In genomic region chr6:37319156-37319555, GRCh38 we compare ENCODE assay signal across 1 cellular context.
TF ChIP-seq lines count a peak whose summit lies in the region.

No MANE protein-coding gene starts in this region.

TF ChIP-seq in GM12878, 131 proteins besides CTCF, POLR2A, EP300 and RAD21:
- TF ChIP-seq, protein P1, sequence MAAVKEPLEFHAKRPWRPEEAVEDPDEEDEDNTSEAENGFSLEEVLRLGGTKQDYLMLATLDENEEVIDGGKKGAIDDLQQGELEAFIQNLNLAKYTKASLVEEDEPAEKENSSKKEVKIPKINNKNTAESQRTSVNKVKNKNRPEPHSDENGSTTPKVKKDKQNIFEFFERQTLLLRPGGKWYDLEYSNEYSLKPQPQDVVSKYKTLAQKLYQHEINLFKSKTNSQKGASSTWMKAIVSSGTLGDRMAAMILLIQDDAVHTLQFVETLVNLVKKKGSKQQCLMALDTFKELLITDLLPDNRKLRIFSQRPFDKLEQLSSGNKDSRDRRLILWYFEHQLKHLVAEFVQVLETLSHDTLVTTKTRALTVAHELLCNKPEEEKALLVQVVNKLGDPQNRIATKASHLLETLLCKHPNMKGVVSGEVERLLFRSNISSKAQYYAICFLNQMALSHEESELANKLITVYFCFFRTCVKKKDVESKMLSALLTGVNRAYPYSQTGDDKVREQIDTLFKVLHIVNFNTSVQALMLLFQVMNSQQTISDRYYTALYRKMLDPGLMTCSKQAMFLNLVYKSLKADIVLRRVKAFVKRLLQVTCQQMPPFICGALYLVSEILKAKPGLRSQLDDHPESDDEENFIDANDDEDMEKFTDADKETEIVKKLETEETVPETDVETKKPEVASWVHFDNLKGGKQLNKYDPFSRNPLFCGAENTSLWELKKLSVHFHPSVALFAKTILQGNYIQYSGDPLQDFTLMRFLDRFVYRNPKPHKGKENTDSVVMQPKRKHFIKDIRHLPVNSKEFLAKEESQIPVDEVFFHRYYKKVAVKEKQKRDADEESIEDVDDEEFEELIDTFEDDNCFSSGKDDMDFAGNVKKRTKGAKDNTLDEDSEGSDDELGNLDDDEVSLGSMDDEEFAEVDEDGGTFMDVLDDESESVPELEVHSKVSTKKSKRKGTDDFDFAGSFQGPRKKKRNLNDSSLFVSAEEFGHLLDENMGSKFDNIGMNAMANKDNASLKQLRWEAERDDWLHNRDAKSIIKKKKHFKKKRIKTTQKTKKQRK (IDR thresholded peaks at IDR 0.05; ENCODE audit: low read depth, low read length): no peak
- TF ChIP-seq, protein P2, sequence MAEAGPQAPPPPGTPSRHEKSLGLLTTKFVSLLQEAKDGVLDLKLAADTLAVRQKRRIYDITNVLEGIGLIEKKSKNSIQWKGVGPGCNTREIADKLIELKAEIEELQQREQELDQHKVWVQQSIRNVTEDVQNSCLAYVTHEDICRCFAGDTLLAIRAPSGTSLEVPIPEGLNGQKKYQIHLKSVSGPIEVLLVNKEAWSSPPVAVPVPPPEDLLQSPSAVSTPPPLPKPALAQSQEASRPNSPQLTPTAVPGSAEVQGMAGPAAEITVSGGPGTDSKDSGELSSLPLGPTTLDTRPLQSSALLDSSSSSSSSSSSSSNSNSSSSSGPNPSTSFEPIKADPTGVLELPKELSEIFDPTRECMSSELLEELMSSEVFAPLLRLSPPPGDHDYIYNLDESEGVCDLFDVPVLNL (IDR thresholded peaks at IDR 0.05; ENCODE audit: low read depth, low read length): no peak
- TF ChIP-seq, protein P3, sequence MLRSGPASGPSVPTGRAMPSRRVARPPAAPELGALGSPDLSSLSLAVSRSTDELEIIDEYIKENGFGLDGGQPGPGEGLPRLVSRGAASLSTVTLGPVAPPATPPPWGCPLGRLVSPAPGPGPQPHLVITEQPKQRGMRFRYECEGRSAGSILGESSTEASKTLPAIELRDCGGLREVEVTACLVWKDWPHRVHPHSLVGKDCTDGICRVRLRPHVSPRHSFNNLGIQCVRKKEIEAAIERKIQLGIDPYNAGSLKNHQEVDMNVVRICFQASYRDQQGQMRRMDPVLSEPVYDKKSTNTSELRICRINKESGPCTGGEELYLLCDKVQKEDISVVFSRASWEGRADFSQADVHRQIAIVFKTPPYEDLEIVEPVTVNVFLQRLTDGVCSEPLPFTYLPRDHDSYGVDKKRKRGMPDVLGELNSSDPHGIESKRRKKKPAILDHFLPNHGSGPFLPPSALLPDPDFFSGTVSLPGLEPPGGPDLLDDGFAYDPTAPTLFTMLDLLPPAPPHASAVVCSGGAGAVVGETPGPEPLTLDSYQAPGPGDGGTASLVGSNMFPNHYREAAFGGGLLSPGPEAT (IDR thresholded peaks at IDR 0.05; ENCODE audit: low read depth): no peak
- TF ChIP-seq SUPT20H (IDR thresholded peaks at IDR 0.05; ENCODE audit: borderline replicate concordance, control insufficient read depth, low read depth, low read length): no peak
- TF ChIP-seq BMI1 (IDR thresholded peaks at IDR 0.05; ENCODE audit: borderline replicate concordance): no peak
- no peak for TF ChIP-seq CBX3 (IDR thresholded peaks at IDR 0.05; ENCODE audit: borderline replicate concordance, low read depth)
- TF ChIP-seq CREM (IDR thresholded peaks at IDR 0.05; ENCODE audit: low read depth): no peak
- TF ChIP-seq RB1 (IDR thresholded peaks at IDR 0.05; ENCODE audit: borderline replicate concordance): no peak
- no peak for TF ChIP-seq LARP7 (IDR thresholded peaks at IDR 0.05)
- TF ChIP-seq STAT3 (IDR thresholded peaks at IDR 0.05; ENCODE audit: low read depth, low read length): no peak
- no peak for TF ChIP-seq IRF5 (IDR thresholded peaks at IDR 0.05; ENCODE audit: borderline replicate concordance)
- no peak for TF ChIP-seq RUNX3 (IDR thresholded peaks at IDR 0.05; ENCODE audit: low read length)
- TF ChIP-seq RAD51 (IDR thresholded peaks at IDR 0.05): no peak
- no peak for TF ChIP-seq NFIC (IDR thresholded peaks at IDR 0.05; ENCODE audit: low read depth, low read length)
- TF ChIP-seq RCOR1 (conservative IDR thresholded peaks at IDR 0.05; ENCODE audit: low read depth, low read length): no peak
- TF ChIP-seq, protein P4, sequence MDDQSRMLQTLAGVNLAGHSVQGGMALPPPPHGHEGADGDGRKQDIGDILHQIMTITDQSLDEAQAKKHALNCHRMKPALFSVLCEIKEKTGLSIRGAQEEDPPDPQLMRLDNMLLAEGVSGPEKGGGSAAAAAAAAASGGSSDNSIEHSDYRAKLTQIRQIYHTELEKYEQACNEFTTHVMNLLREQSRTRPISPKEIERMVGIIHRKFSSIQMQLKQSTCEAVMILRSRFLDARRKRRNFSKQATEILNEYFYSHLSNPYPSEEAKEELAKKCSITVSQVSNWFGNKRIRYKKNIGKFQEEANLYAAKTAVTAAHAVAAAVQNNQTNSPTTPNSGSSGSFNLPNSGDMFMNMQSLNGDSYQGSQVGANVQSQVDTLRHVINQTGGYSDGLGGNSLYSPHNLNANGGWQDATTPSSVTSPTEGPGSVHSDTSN (IDR thresholded peaks at IDR 0.05; ENCODE audit: insufficient replicate concordance, low read depth, low read length): no peak
- TF ChIP-seq NBN (IDR thresholded peaks at IDR 0.05): no peak
TF ChIP-seq in GM12878: peak in this region for 0.
